8 cellular contexts compared by ENCODE assay signal in the genomic region with DNA sequence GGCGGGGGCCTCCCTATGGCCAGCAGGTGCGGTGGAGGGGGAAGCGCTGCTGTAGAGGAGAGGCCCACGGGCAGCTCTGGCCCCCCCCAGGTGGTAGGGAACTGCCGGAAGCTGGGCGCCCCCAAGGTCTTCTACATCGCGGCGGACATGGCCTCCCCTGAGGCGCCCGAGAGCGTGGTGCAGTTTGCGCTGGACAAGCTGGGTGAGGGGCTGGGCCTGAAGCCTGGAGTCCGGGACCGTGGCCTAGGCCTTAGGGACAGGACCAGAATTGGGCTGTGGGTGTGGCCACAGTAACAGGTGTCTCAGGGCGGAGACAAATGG. TPM values are rescaled to one million over a fixed set of nuclear protein-coding genes. Genes with fewer than 3 reads are reported as not detected.
DNase-seq lines count a peak whose midpoint lies in the region; ATAC-seq and TF ChIP-seq lines count a peak whose summit lies in the region.

No MANE protein-coding gene starts in this region.

- H3K9me3 ChIP-seq in CD4-positive, alpha-beta T cell (ENCODE audit: control insufficient read depth, low read length): no peaks in the 10 kb centered on the region
- no peaks in the 10 kb centered on the region for H3K9me3 ChIP-seq in MM.1S (replicated peaks; ENCODE audit: insufficient read depth, low read length)
- no peaks in the 10 kb centered on the region for H3K9me3 ChIP-seq in endodermal cell (ENCODE audit: control insufficient read depth, low read length)
- no peaks in the 10 kb centered on the region for H3K9me3 ChIP-seq in neutrophil

- peaks cover 13% of the 10 kb centered on the region for H3K79me2 ChIP-seq in MM.1S (ENCODE audit: low read length)

- POLR2A ChIA-PET in CD4-positive, alpha-beta T cell (lab: Charles Lee): interaction anchor here (0.8 to 2.9 kb wide), 6 partner anchors 9 to 718 kb away, joined by 3 to 29 read pairs (median 9); a partner anchor contains a TSS

- peak overlapping the region; percentile 85 for H3K27ac Mint-ChIP-seq in CD4-positive, alpha-beta T cell
- H3K27ac Mint-ChIP-seq in endodermal cell: peak overlapping the region; percentile 68

- peak overlapping the region; percentile 63 for H2AFZ ChIP-seq in MM.1S (ENCODE audit: low read length)

- H3K9me3 Mint-ChIP-seq in CD4-positive, alpha-beta T cell: no peaks in the 10 kb centered on the region
- peaks cover 5% of the 10 kb centered on the region for H3K9me3 Mint-ChIP-seq in endodermal cell

- H4K20me1 ChIP-seq in MM.1S (ENCODE audit: insufficient read depth, low read length): peaks cover 7% of the 10 kb centered on the region; the same call in 1 of the 2 replicates

- H3K4me1 ChIP-seq in MM.1S (ENCODE audit: low read length) (peaks cover 10% of the 10 kb centered on the region; the same call in 1 of the 2 replicates), endodermal cell (ENCODE audit: control insufficient read depth, insufficient read depth, low read length) (no peaks in the 10 kb centered on the region), neutrophil (ENCODE audit: control insufficient read depth in 1 of 2, insufficient read depth in 1 of 2, low read depth in 1 of 2, low read length in 1 of 2) (peaks cover 30 to 41% of the 10 kb centered on the region in 2 experiments)

- H3K27me3 Mint-ChIP-seq in CD4-positive, alpha-beta T cell: no peaks in the 10 kb centered on the region
- peaks cover 15% of the 10 kb centered on the region for H3K27me3 Mint-ChIP-seq in endodermal cell (ENCODE audit: insufficient read depth)

- no peak for TF ChIP-seq CTCF in CD4-positive, alpha-beta T cell (IDR thresholded peaks at IDR 0.05)
- TF ChIP-seq CTCF in MM.1S (IDR thresholded peaks at IDR 0.05; ENCODE audit: low read length) (no peak), endodermal cell (conservative IDR thresholded peaks at IDR 0.05) (no peak), neutrophil (IDR thresholded peaks at IDR 0.05) (no peak), GM20000 (IDR thresholded peaks at IDR 0.05; ENCODE audit: extremely low read depth, missing control alignments) (no peak)

- peaks cover 26% of the 10 kb centered on the region for H3F3A ChIP-seq in MM.1S (ENCODE audit: insufficient read depth, low read length)

- peak overlapping the region; percentile 67; the same call in 1 of the 2 replicates for H3K9ac ChIP-seq in MM.1S (ENCODE audit: low read length)
- no peak overlapping the region for H3K9ac ChIP-seq in endodermal cell (ENCODE audit: extremely low read depth, low read length, poor library complexity, severe bottlenecking)

- peak overlapping the region; percentile 80 for H3K4me2 ChIP-seq in MM.1S (ENCODE audit: low read depth, low read length)

- H3K27ac ChIP-seq in CD4-positive, alpha-beta T cell (ENCODE audit: low read depth, low read length): peak overlapping the region; percentile 61
- peak overlapping the region; percentile 61; the same call in 1 of the 2 replicates for H3K27ac ChIP-seq in MM.1S (ENCODE audit: low read length)
- no peak overlapping the region for H3K27ac ChIP-seq in endodermal cell (ENCODE audit: low read depth, low read length)
- H3K27ac ChIP-seq in neutrophil: peak overlapping the region; percentile 88

- H3K27me3 ChIP-seq in CD4-positive, alpha-beta T cell (ENCODE audit: control insufficient read depth, insufficient read depth, low read length): no peaks in the 10 kb centered on the region
- H3K27me3 ChIP-seq in MM.1S (replicated peaks; ENCODE audit: insufficient read depth, low read length): peaks cover 14% of the 10 kb centered on the region
- no peaks in the 10 kb centered on the region for H3K27me3 ChIP-seq in endodermal cell (ENCODE audit: control insufficient read depth, insufficient read depth, low read length, poor library complexity, severe bottlenecking)
- peaks cover 6% of the 10 kb centered on the region for H3K27me3 ChIP-seq in neutrophil

- CTCF ChIA-PET in CD4-positive, alpha-beta T cell (lab: Charles Lee): interaction anchor here (0.8 to 1.9 kb wide), 5 partner anchors 10 to 64 kb away, joined by 3 to 13 read pairs (median 3); a partner anchor contains a TSS

- intact Hi-C loops in CD4-positive, alpha-beta T cell (cut with DNase I, micrococcal nuclease): loop anchor here in 1 of 2 experiments (2.0 to 10.0 kb wide), 4 partner anchors 219 to 891 kb away; a partner anchor contains a TSS

- peaks cover 40% of the 10 kb centered on the region for H3K4me1 Mint-ChIP-seq in CD4-positive, alpha-beta T cell (ENCODE audit: low read depth)
- H3K4me1 Mint-ChIP-seq in endodermal cell: peaks cover 5% of the 10 kb centered on the region

- peaks cover 14% of the 10 kb centered on the region for H3K36me3 Mint-ChIP-seq in CD4-positive, alpha-beta T cell (ENCODE audit: low read depth)
- peaks cover 10% of the 10 kb centered on the region for H3K36me3 Mint-ChIP-seq in endodermal cell (ENCODE audit: low read depth)

- H3K4me3 ChIP-seq in MM.1S (ENCODE audit: low read length) (peak overlapping the region; percentile 61), endodermal cell (ENCODE audit: low read length) (peak overlapping the region; percentile 75), neutrophil (ENCODE audit: low read depth in 1 of 2, low read length in 1 of 2) (peak overlapping the region; percentile 68 to 91)

- H3K4me3 Mint-ChIP-seq in CD4-positive, alpha-beta T cell: peak overlapping the region; percentile 92
- peak overlapping the region; percentile 55 for H3K4me3 Mint-ChIP-seq in endodermal cell

- DNase-seq in CD4-positive, alpha-beta T cell: no peak
- DNase-seq in MM.1S (no peak), endodermal cell (no peak), GM20000 (ENCODE audit: low spot score) (no peak), mucosa of gallbladder (ENCODE audit: low spot score) (no peak)

- no peak for ATAC-seq in CD4-positive, alpha-beta T cell (ENCODE audit: poor library complexity)
- ATAC-seq in GM18511 (IDR thresholded peaks at IDR 0.05; ENCODE audit: unreplicated experiment) (no peak), HG03565 (IDR thresholded peaks at IDR 0.05; ENCODE audit: unreplicated experiment) (no peak)

- no peaks in the 10 kb centered on the region for H3K9me2 ChIP-seq in MM.1S (replicated peaks; ENCODE audit: insufficient read depth, low read length)

- no peaks in the 10 kb centered on the region; the same call in 1 of the 2 replicates for H3K36me3 ChIP-seq in MM.1S (replicated peaks; ENCODE audit: insufficient read depth, low read length)
- no peaks in the 10 kb centered on the region for H3K36me3 ChIP-seq in endodermal cell (ENCODE audit: control insufficient read depth, insufficient read depth, low read length)
- H3K36me3 ChIP-seq in neutrophil: no peaks in the 10 kb centered on the region

- WGBS in endodermal cell (ENCODE audit: insufficient coverage in 1 of 2, insufficient read length in 1 of 2), 2 experiments: 55 to 64% methylated on average over 8 to 16 of the region's 16 CpGs

RNA-seq across cellular contexts. Expression of a gene that starts 3.8 kb away (rescaled TPM):
- total RNA-seq in CD4-positive, alpha-beta T cell: 1,000 to 10,000 TPM; 1,509 to 1,565 TPM
- total RNA-seq in endodermal cell (1,000 to 10,000 TPM; 1,005 to 1,008 TPM), mucosa of gallbladder (609 TPM)
- 886 TPM for polyA plus RNA-seq in endodermal cell (2013, experiment 1 of 2)
- 903 TPM for polyA plus RNA-seq in endodermal cell (2013, experiment 2 of 2)

RNA-seq across cellular contexts. Expression of a gene that starts 5.5 kb away (rescaled TPM):
- total RNA-seq in CD4-positive, alpha-beta T cell: 1 to 10 TPM; 2.4 to 2.9 TPM
- total RNA-seq in endodermal cell: 10 to 100 TPM in 1 of 2 donors, 1 to 10 TPM in 1; 7.7 to 12.7 TPM
- polyA plus RNA-seq in endodermal cell (2013, experiment 1 of 2): 31.0 TPM
- 29.1 TPM for polyA plus RNA-seq in endodermal cell (2013, experiment 2 of 2)
- total RNA-seq in mucosa of gallbladder: 15.7 TPM

RNA-seq across cellular contexts. Expression of a gene that starts 6.0 kb away (rescaled TPM):
- total RNA-seq in CD4-positive, alpha-beta T cell: 10 to 100 TPM; 21.7 to 23.0 TPM
- total RNA-seq in endodermal cell: 10 to 100 TPM; 26.3 to 35.0 TPM
- 24.6 TPM for polyA plus RNA-seq in endodermal cell (2013, experiment 1 of 2)
- polyA plus RNA-seq in endodermal cell (2013, experiment 2 of 2): 24.6 TPM
- 62.6 TPM for total RNA-seq in mucosa of gallbladder

RNA-seq across cellular contexts. Expression of a gene that starts 33.7 kb away (rescaled TPM):
- total RNA-seq in CD4-positive, alpha-beta T cell: 10 to 100 TPM; 88.7 to 91.0 TPM
- total RNA-seq in endodermal cell (100 to 1,000 TPM in 1 of 2 donors, 10 to 100 TPM in 1; 97.1 to 109 TPM), mucosa of gallbladder (80.2 TPM)
- 58.3 TPM for polyA plus RNA-seq in endodermal cell (2013, experiment 1 of 2)
- polyA plus RNA-seq in endodermal cell (2013, experiment 2 of 2): 57.5 TPM

RNA-seq across cellular contexts. Expression of a gene that starts 34.2 kb away (rescaled TPM):
- not detected for total RNA-seq in CD4-positive, alpha-beta T cell
- total RNA-seq in endodermal cell (not detected), mucosa of gallbladder (not detected)
- not detected for polyA plus RNA-seq in endodermal cell (2013, experiment 1 of 2)
- not detected for polyA plus RNA-seq in endodermal cell (2013, experiment 2 of 2)
